8 cellular contexts compared by ENCODE assay signal in genomic region chr11:2377511-2378443, GRCh38. TPM values are rescaled to one million over a fixed set of nuclear protein-coding genes. Genes with fewer than 3 reads are reported as not detected.
DNase-seq lines count a peak whose midpoint lies in the region; ATAC-seq and TF ChIP-seq lines count a peak whose summit lies in the region.

No MANE protein-coding gene starts in this region.

- peak overlapping the region; percentile 60 for H4K12ac ChIP-seq in trophoblast cell (ENCODE audit: low read depth, low read length)

- H3K14ac ChIP-seq in trophoblast cell (ENCODE audit: low read length): peak overlapping the region; percentile 74

- peaks cover 15% of the 10 kb centered on the region for H3K79me2 ChIP-seq in trophoblast cell (ENCODE audit: control insufficient read depth, insufficient read depth, low read length, poor library complexity)

- H2AFZ ChIP-seq in trophoblast cell (ENCODE audit: insufficient read depth, low read length, poor library complexity): peak overlapping the region; percentile 37

- peak overlapping the region; percentile 93 for H3K18ac ChIP-seq in trophoblast cell (ENCODE audit: low read length)

- peak overlapping the region; percentile 45 for H2BK5ac ChIP-seq in trophoblast cell (ENCODE audit: low read depth, low read length, poor library complexity)

- H3K27me3 Mint-ChIP-seq in activated naive CD8-positive, alpha-beta T cell treated with anti-CD3 and anti-CD28 coated beads for 36 hours: no peaks in the 10 kb centered on the region

- peak overlapping the region; percentile 69 for H3K27ac ChIP-seq in cardiac muscle cell
- H3K27ac ChIP-seq in trophoblast cell (ENCODE audit: low read depth, low read length): peak overlapping the region; percentile 19

- H3K4me1 ChIP-seq in cardiac muscle cell (ENCODE audit: low read depth) (peaks cover 25% of the 10 kb centered on the region), trophoblast cell (ENCODE audit: control insufficient read depth in 1 of 2, insufficient read depth in 2 of 2, low read length in 2 of 2) (peaks cover 9 to 25% of the 10 kb centered on the region in 2 experiments)

- no peaks in the 10 kb centered on the region for H3K36me3 ChIP-seq in cardiac muscle cell
- peaks cover 6 to 7% of the 10 kb centered on the region in 2 experiments for H3K36me3 ChIP-seq in trophoblast cell (ENCODE audit: control insufficient read depth in 1 of 2, insufficient read depth in 2 of 2, low read length in 2 of 2)

- H3K27ac Mint-ChIP-seq in activated naive CD8-positive, alpha-beta T cell treated with anti-CD3 and anti-CD28 coated beads for 36 hours: peak overlapping the region; percentile 58

- DNase-seq in Daoy (ENCODE audit: low read depth) (peak; percentile 63), RPMI7951 (ENCODE audit: low read depth) (peak; percentile 41), cardiac muscle cell (ENCODE audit: low read depth in 1 of 2, low spot score in 1 of 2) (peak; percentile 51 to 68), trophoblast cell (no peak), NCI-H2107 treated with DMSO at 0.1 percent for 48 hours (lab: John Stamatoyannopoulos, UW; ENCODE audit: unreplicated experiment) (no peak), DMS153 treated with DMSO at 0.1 percent for 48 hours (lab: John Stamatoyannopoulos, UW; ENCODE audit: unreplicated experiment) (no peak)
- peak; percentile 67 for DNase-seq in activated naive CD8-positive, alpha-beta T cell treated with anti-CD3 and anti-CD28 coated beads for 36 hours

- peak; percentile 22 for ATAC-seq in HG02571 (IDR thresholded peaks at IDR 0.05; ENCODE audit: unreplicated experiment)

- TF ChIP-seq CTCF in cardiac muscle cell (IDR thresholded peaks at IDR 0.05; ENCODE audit: low read depth, low read length): no peak

- H3K4me3 Mint-ChIP-seq in activated naive CD8-positive, alpha-beta T cell treated with anti-CD3 and anti-CD28 coated beads for 36 hours: peak overlapping the region; percentile 88

- H2AK5ac ChIP-seq in trophoblast cell (ENCODE audit: low read length): peak overlapping the region; percentile 67

- H3K23ac ChIP-seq in trophoblast cell (ENCODE audit: low read length): no peak overlapping the region

- peak overlapping the region; percentile 86 for H4K8ac ChIP-seq in trophoblast cell (ENCODE audit: low read depth, low read length)

- H2BK120ac ChIP-seq in trophoblast cell (ENCODE audit: insufficient read depth, low read length, poor library complexity): peak overlapping the region; percentile 76

- H3K4ac ChIP-seq in trophoblast cell (ENCODE audit: low read depth, low read length): peak overlapping the region; percentile 92

- peak overlapping the region; percentile 78 for H3K4me2 ChIP-seq in trophoblast cell (ENCODE audit: low read length)

- H2BK12ac ChIP-seq in trophoblast cell (ENCODE audit: low read length): no peak overlapping the region

- peaks cover 6% of the 10 kb centered on the region for H3K36me3 Mint-ChIP-seq in activated naive CD8-positive, alpha-beta T cell treated with anti-CD3 and anti-CD28 coated beads for 36 hours

- peaks cover 7% of the 10 kb centered on the region for H3K79me1 ChIP-seq in trophoblast cell (ENCODE audit: low read length)

- no peaks in the 10 kb centered on the region for H3K9me3 Mint-ChIP-seq in activated naive CD8-positive, alpha-beta T cell treated with anti-CD3 and anti-CD28 coated beads for 36 hours

- H3K4me3 ChIP-seq in cardiac muscle cell (peak overlapping the region; percentile 100), trophoblast cell (ENCODE audit: low read depth, low read length) (peak overlapping the region; percentile 93)

- no CpG with 5 or more reads among the region's 88 CpGs for WGBS in trophoblast cell (ENCODE audit: extremely low coverage, insufficient coverage, insufficient read length)

- H3K4me1 Mint-ChIP-seq in activated naive CD8-positive, alpha-beta T cell treated with anti-CD3 and anti-CD28 coated beads for 36 hours: peaks cover 15% of the 10 kb centered on the region

- H3K27me3 ChIP-seq in cardiac muscle cell (no peaks in the 10 kb centered on the region), trophoblast cell (ENCODE audit: insufficient read depth, low read length) (no peaks in the 10 kb centered on the region)

- no peaks in the 10 kb centered on the region for H3K9me3 ChIP-seq in cardiac muscle cell (ENCODE audit: low read depth)
- peaks cover 11% of the 10 kb centered on the region for H3K9me3 ChIP-seq in trophoblast cell (ENCODE audit: insufficient read depth, low read depth, low read length)

- H3K9ac ChIP-seq in trophoblast cell (ENCODE audit: low read length): peak overlapping the region; percentile 82

- peak overlapping the region; percentile 66 for H4K91ac ChIP-seq in trophoblast cell (ENCODE audit: low read depth, low read length)

RNA-seq across cellular contexts. Expression of gene CD81, which starts 0.7 kb away (rescaled TPM):
- 62.0 and 67.5 TPM in 2 replicates for total RNA-seq in Daoy (2014; rRNA removed; shearing (Covaris generic))
- 248 and 386 TPM in 2 replicates for total RNA-seq in RPMI7951 (2014; rRNA removed; shearing (Covaris generic))
- total RNA-seq in activated naive CD8-positive, alpha-beta T cell treated with anti-CD3 and anti-CD28 coated beads for 36 hours: 100 to 1,000 TPM; 132 to 134 TPM
- total RNA-seq in cardiac muscle cell: 212 and 264 TPM in 2 replicates
- 409 and 444 TPM in 2 replicates for polyA plus RNA-seq in cardiac muscle cell
- polyA plus RNA-seq in trophoblast cell (2013): 242 and 246 TPM in 2 replicates

RNA-seq across cellular contexts. Expression of gene TSSC4, which starts 22.8 kb away (rescaled TPM):
- 50.1 and 73.7 TPM in 2 replicates for total RNA-seq in Daoy (2014; rRNA removed; shearing (Covaris generic))
- 22.9 and 38.2 TPM in 2 replicates for total RNA-seq in RPMI7951 (2014; rRNA removed; shearing (Covaris generic))
- total RNA-seq in activated naive CD8-positive, alpha-beta T cell treated with anti-CD3 and anti-CD28 coated beads for 36 hours: 10 to 100 TPM; 46.9 to 54.2 TPM
- 61.4 and 71.6 TPM in 2 replicates for total RNA-seq in cardiac muscle cell
- polyA plus RNA-seq in cardiac muscle cell: 71.4 and 94.8 TPM in 2 replicates
- 87.7 and 88.6 TPM in 2 replicates for polyA plus RNA-seq in trophoblast cell (2013)

Comparison
In these comparisons a context has a peak if more than half of its experiments do, and no peak if none do; other contexts are left out.
1. DNase-seq: peak in Daoy (single experiment), RPMI7951 (single experiment), activated naive CD8-positive, alpha-beta T cell treated with anti-CD3 and anti-CD28 coated beads for 36 hours (single experiment) and cardiac muscle cell (2 of 2); none in trophoblast cell (0 of 2), NCI-H2107 treated with DMSO at 0.1 percent for 48 hours (single experiment) and DMS153 treated with DMSO at 0.1 percent for 48 hours (single experiment).